25 cellular contexts compared by ENCODE assay signal in the genomic region with DNA sequence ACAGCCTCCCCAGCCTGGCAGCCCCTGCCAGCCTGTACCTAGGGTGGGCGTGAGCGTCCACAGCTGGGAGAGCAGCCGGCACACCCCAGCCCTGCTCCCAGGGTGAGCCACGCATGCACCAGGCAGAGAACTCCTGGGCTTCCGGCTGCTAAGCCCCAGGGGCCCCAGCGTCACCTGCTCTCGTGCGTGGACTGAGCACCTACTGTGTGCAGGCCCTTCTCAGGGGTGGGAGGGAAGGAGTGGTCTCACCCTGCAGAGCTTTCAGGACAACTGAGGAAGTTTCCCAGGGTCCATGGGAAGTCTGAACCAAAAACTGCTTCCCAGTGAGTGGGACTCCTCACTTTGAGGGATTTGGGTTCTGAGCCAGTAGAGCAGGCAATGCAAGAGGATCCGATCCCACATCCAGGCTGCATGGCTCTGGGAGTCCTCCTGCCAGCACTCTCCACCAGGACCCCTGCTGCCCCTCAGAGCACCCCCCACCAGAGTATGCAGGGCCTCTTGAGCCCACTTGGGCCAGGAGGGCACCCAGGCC. TPM values are rescaled to one million over a fixed set of nuclear protein-coding genes. Genes with fewer than 3 reads are reported as not detected.
"Had no signal": no experiment of that assay in that cellular context is flagged by ENCODE, and none has a peak within 500 bp of the region (broad histone marks: within the 10 kb centered on the region; RNA-seq: fewer than 3 reads in every experiment).

No MANE protein-coding gene starts in this region.

- ATAC-seq: activated CD8-positive, alpha-beta T cell treated with anti-CD3 and anti-CD28 coated beads for 36 hours; activated naive CD4-positive, alpha-beta T cell treated with anti-CD3 and anti-CD28 coated beads, Interleukin-2, amount 50 U/mL, for 72 hours; activated T-cell treated with anti-CD3 and anti-CD28 coated beads, Interleukin-2, amount 50 U/mL, for 4 hours; activated T-helper 17 cell treated with anti-CD3 and anti-CD28 coated beads, Interleukin-2, amount 50 U/mL, for 72 hours; body of pancreas; effector memory CD8-positive, alpha-beta T cell; gastroesophageal sphincter; left lung; T-cell had no signal

- H3K4me3 ChIP-seq: body of pancreas, gastroesophageal sphincter, left lung, prostate gland, testis, vagina had no signal

- H3K36me3 ChIP-seq: gastroesophageal sphincter, left lung, prostate gland, vagina had no signal

- H3K27ac ChIP-seq: body of pancreas, gastroesophageal sphincter, left lung, prostate gland, testis, vagina had no signal

- H3K9me3 ChIP-seq: body of pancreas, prostate gland, testis, vagina had no signal

- DNase-seq: activated B cell treated with CpG ODN at 0.5 μM for 24 hours; activated CD4-positive, alpha-beta T cell treated with anti-CD3 and anti-CD28 coated beads, Interleukin-2, amount 50 U/mL, for 1 hour; activated CD8-positive, alpha-beta T cell treated with anti-CD3 and anti-CD28 coated beads for 36 hours; activated naive CD4-positive, alpha-beta T cell; activated T-cell treated with anti-CD3 and anti-CD28 coated beads, Interleukin-2, amount 50 U/mL, for 4 hours; anterior cingulate cortex; cortex of kidney; effector memory CD8-positive, alpha-beta T cell; kidney glomerular epithelial cell; retina; stimulated activated naive CD4-positive, alpha-beta T cell treated with Interleukin-2 at 50 U/mL for 16 hours; testis; trophoblast cell had no signal

- H3K27me3 ChIP-seq: body of pancreas, left lung, testis, vagina had no signal

- H3K4me1 ChIP-seq: body of pancreas, gastroesophageal sphincter, left lung, prostate gland, testis, vagina had no signal

RNA-seq across cellular contexts. Expression of a gene that starts 47.1 kb away (rescaled TPM):
- total RNA-seq: activated B cell treated with CpG ODN at 0.5 μM for 24 hours; activated CD8-positive, alpha-beta T cell treated with anti-CD3 and anti-CD28 coated beads for 36 hours; endothelial cell of umbilical vein; fibroblast of lung; fibroblast of villous mesenchyme; lung microvascular endothelial cell had no signal
- polyA plus RNA-seq: endothelial cell of umbilical vein had no signal
